In genomic region chrX:109886122-109886761, GRCh38 we compare ENCODE assay signal across 8 cellular contexts.
DNase-seq lines count a peak whose midpoint lies in the region; ATAC-seq and TF ChIP-seq lines count a peak whose summit lies in the region.

No MANE protein-coding gene starts in this region.

- DNase-seq in NCI-H1436 (lab: John Stamatoyannopoulos, UW) (peak; percentile 28), NCI-H1436 treated with DMSO at 0.1 percent for 48 hours (lab: John Stamatoyannopoulos, UW) (no peak), HFFc6 (peak; percentile 33), RKO (ENCODE audit: low spot score) (peak; percentile 48), mammary epithelial cell (peak; percentile 28), right lobe of liver (no peak)
- no peak for DNase-seq in central memory CD4-positive, alpha-beta T cell

- H3K36me3 ChIP-seq in mammary epithelial cell (ENCODE audit: insufficient read depth, low read length), result no peaks in the 10 kb centered on the region
- no peaks in the 10 kb centered on the region for H3K36me3 ChIP-seq in right lobe of liver

- no peak overlapping the region for H2AFZ ChIP-seq in mammary epithelial cell (ENCODE audit: low read depth, low read length)

- WGBS in mammary epithelial cell (ENCODE audit: low coverage, missing lambda C conversion rate), result 22% methylated on average over 4 of the region's 4 CpGs
- WGBS in right lobe of liver (ENCODE audit: insufficient coverage, low coverage, low lambda C conversion rate, missing lambda C conversion rate), result 24% methylated on average over 4 of the region's 4 CpGs

- no peaks in the 10 kb centered on the region for H4K20me1 ChIP-seq in mammary epithelial cell (ENCODE audit: insufficient read depth, low read length)

- H3K4me3 ChIP-seq in mammary epithelial cell (replicated peaks in 1 of 3; ENCODE audit: insufficient read depth in 1 of 3, low read depth in 2 of 3, low read length in 3 of 3) (no peak overlapping the region), right lobe of liver (no peak overlapping the region)

- H3K9me3 ChIP-seq in mammary epithelial cell (replicated peaks; ENCODE audit: insufficient read depth, low read length) (no peaks in the 10 kb centered on the region), right lobe of liver (no peaks in the 10 kb centered on the region)

- BruUV-seq in mammary epithelial cell (replicated peaks; lab: Mats Ljungman, UMichigan), result no TSS peak

- H3K4me1 ChIP-seq in mammary epithelial cell (ENCODE audit: insufficient read depth, low read length) (no peaks in the 10 kb centered on the region), right lobe of liver (no peaks in the 10 kb centered on the region)

- intact Hi-C loops in mammary epithelial cell (cut with micrococcal nuclease) (loop anchor here (1.0 kb wide), 1 partner anchor 173 kb away; no protein-coding TSS in a partner anchor), right lobe of liver (cut with DNase I) (loop anchor here (5.0 to 10.0 kb wide), 2 partner anchors 171 to 174 kb away; no protein-coding TSS in a partner anchor)

- H3K36me3 Mint-ChIP-seq in HFFc6 (ENCODE audit: low read depth), result no peaks in the 10 kb centered on the region

- no peak overlapping the region for H3K4me3 Mint-ChIP-seq in HFFc6

- in situ Hi-C loops in mammary epithelial cell (cut with MboI; ENCODE audit: low sequenced_read_pairs in 2 of 2), result loop anchor here in 1 of 2 donors (10.0 kb wide), 1 partner anchor 401 kb away; the partner anchor contains the start of gene GUCY2F

- no peaks in the 10 kb centered on the region for H3K27me3 ChIP-seq in mammary epithelial cell (ENCODE audit: insufficient read depth, low read length)
- H3K27me3 ChIP-seq in right lobe of liver, result peaks cover 0 to 18% of the 10 kb centered on the region in 2 donors

- no peak overlapping the region for H3K27ac Mint-ChIP-seq in HFFc6

- TF ChIP-seq POLR2A in right lobe of liver (IDR thresholded peaks at IDR 0.05) (no peak), GM18505 (IDR thresholded peaks at IDR 0.05; ENCODE audit: borderline replicate concordance, extremely low read depth, insufficient read depth, insufficient read length) (no peak)

- no peaks in the 10 kb centered on the region for H3K9me3 Mint-ChIP-seq in HFFc6

- no peaks in the 10 kb centered on the region for H3K4me1 Mint-ChIP-seq in HFFc6 (ENCODE audit: low read depth)

- H3K79me2 ChIP-seq in mammary epithelial cell (ENCODE audit: insufficient read depth, low read length), result no peaks in the 10 kb centered on the region

- CTCF ChIA-PET in mammary epithelial cell (lab: Charles Lee; ENCODE audit: low non-redundant PET), result no interaction called here

- no peak overlapping the region for H3K27ac ChIP-seq in mammary epithelial cell (ENCODE audit: insufficient read depth, low read depth, low read length)
- H3K27ac ChIP-seq in right lobe of liver, result no peak overlapping the region

- TF ChIP-seq CTCF in HFFc6 (IDR thresholded peaks at IDR 0.05) (peak; percentile 82), mammary epithelial cell (conservative IDR thresholded peaks at IDR 0.05 in 1 of 2, IDR thresholded peaks at IDR 0.05 in 1 of 2; ENCODE audit: extremely low read depth in 1 of 2, insufficient read depth in 1 of 2, low read depth in 1 of 2, low read length in 2 of 2) (peak; percentile 73 to 90), right lobe of liver (IDR thresholded peaks at IDR 0.05) (peak; percentile 68 to 84 (median 76))

- H3K4me2 ChIP-seq in mammary epithelial cell (ENCODE audit: insufficient read depth, low read depth, low read length), result no peak overlapping the region

- H3K27me3 Mint-ChIP-seq in HFFc6 (ENCODE audit: insufficient read depth), result peaks cover 6% of the 10 kb centered on the region

- no peak overlapping the region for H3K9ac ChIP-seq in mammary epithelial cell (ENCODE audit: insufficient read depth, low read length)

- ATAC-seq in right lobe of liver (peak; percentile 66 to 74 (median 72)), GM18505 (IDR thresholded peaks at IDR 0.05; ENCODE audit: unreplicated experiment) (no peak)

- dilution Hi-C loops in mammary epithelial cell (cut with HindIII; ENCODE audit: low sequenced_read_pairs), result no loop called here

Comparison
In these comparisons a context has a peak if more than half of its experiments do, and no peak if none do; other contexts are left out.
1. DNase-seq: peak in NCI-H1436 (single experiment), HFFc6 (single experiment), RKO (single experiment) and mammary epithelial cell (single experiment); none in NCI-H1436 treated with DMSO at 0.1 percent for 48 hours (single experiment), right lobe of liver (0 of 3) and central memory CD4-positive, alpha-beta T cell (single experiment).
2. Peak in every context shown above with its lines, with median percentiles within 50 percentile points of each other: CTCF ChIP-seq.